In the genomic region with DNA sequence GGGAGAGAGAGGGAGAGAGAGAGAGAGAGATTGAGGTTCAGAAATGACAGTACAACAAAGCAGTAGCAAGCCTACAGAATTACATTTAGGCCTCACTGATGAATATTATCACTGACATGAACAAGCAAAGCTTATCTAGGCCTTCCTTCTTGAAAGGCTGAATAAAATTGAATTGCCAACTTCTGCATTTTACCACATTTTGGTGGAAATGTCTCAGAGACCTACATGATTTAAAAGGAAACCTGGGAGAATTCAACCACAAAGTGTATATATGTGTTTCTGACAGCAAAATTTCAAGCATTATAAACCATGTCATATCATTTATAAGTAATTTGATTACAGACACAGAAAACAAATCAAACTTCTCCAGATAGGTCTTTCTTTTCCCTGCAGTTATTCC, we compare ENCODE assay signal across 26 cellular contexts.
DNase-seq lines count a peak whose midpoint lies in the region; ATAC-seq and TF ChIP-seq lines count a peak whose summit lies in the region.
"Had no signal": no experiment of that assay in that cellular context is flagged by ENCODE, and none has a peak within 500 bp of the region (broad histone marks: within the 10 kb centered on the region; RNA-seq: fewer than 3 reads in every experiment).

No MANE protein-coding gene starts in this region.

- H3K9me3 ChIP-seq in SK-N-MC (ENCODE audit: low read depth, low read length) (no peaks in the 10 kb centered on the region), body of pancreas (no peaks in the 10 kb centered on the region)
- H3K9me3 ChIP-seq: psoas muscle, transverse colon had no signal

- intact Hi-C loops in body of pancreas (cut with DNase I) = no loop called here

- ATAC-seq in body of pancreas = peak; percentile 6
- ATAC-seq: stimulated activated naive CD8-positive, alpha-beta T cell treated with anti-CD3 and anti-CD28 coated beads, Interleukin-15, amount 100 ng/mL, for 72 hours had no signal

- H3K36me3 ChIP-seq in SK-N-MC (ENCODE audit: insufficient read depth, low read length) = no peaks in the 10 kb centered on the region
- no peaks in the 10 kb centered on the region for H3K36me3 ChIP-seq in body of pancreas (replicated peaks in 1 of 2; ENCODE audit: insufficient read depth in 1 of 2, low read depth in 2 of 2)
- H3K36me3 ChIP-seq in brain microvascular endothelial cell (replicated peaks) = no peaks in the 10 kb centered on the region
- H3K36me3 ChIP-seq: transverse colon had no signal

- no peaks in the 10 kb centered on the region; the same call in 1 of the 2 replicates for H3K36me3 Mint-ChIP-seq in HFFc6 (ENCODE audit: low read depth)
- H3K36me3 Mint-ChIP-seq: brain, IgD-negative memory B cell, naive B cell had no signal

- H3K4me1 ChIP-seq in body of pancreas = no peaks in the 10 kb centered on the region
- H3K4me1 ChIP-seq: psoas muscle, transverse colon had no signal

- no peak for DNase-seq in SK-N-MC (ENCODE audit: low read depth, low spot score)
- no peak for DNase-seq in body of pancreas
- peak; percentile 51 for DNase-seq in inferior parietal cortex (ENCODE audit: extremely low spot score)
- no peak for DNase-seq in substantia nigra (lab: John Stamatoyannopoulos, UW)
- no peak for DNase-seq in HFFc6
- no peak for DNase-seq in mesenteric fat pad (ENCODE audit: low spot score)
- no peak for DNase-seq in brain microvascular endothelial cell
- DNase-seq: activated CD4-positive, alpha-beta T cell treated with anti-CD3 and anti-CD28 coated beads for 48 hours; activated gamma-delta T cell treated with Interleukin-2 at 50 U/mL for 16 hours; activated T-cell treated with anti-CD3 and anti-CD28 coated beads, Interleukin-2, amount 50 U/mL, for 24 hours; COR-L47; effector memory CD4-positive, alpha-beta T cell; erythroblast; H7; naive B cell; NCI-H1092; NCI-H187; NCI-H2171 treated with DMSO at 0.1 percent for 48 hours; NCI-H524; NK-92 treated with Interleukin-12 subunit alpha and Interleukin-12 subunit beta, amount 100 ng/mL, for 24 hours; stimulated activated naive CD8-positive, alpha-beta T cell treated with anti-CD3 and anti-CD28 coated beads, Interleukin-15, amount 100 ng/mL, for 72 hours; transverse colon had no signal

- H3K9ac ChIP-seq in SK-N-MC (ENCODE audit: insufficient read length) = no peak overlapping the region

- H3K27ac ChIP-seq in SK-N-MC (peak overlapping the region; percentile 1; the same call in 1 of the 2 replicates), body of pancreas (peak overlapping the region in 1 of 4 donors; percentile 9), substantia nigra (ENCODE audit: low read depth, low read length, poor library complexity, severe bottlenecking) (peak overlapping the region; percentile 87), brain microvascular endothelial cell (no peak overlapping the region)
- H3K27ac ChIP-seq: psoas muscle, VCaP had no signal

- in situ Hi-C loops in brain microvascular endothelial cell (cut with HindIII; ENCODE audit: low pct_ligation_motif_present, low sequenced_read_pairs) = no loop called here

- peaks cover 44% of the 10 kb centered on the region for H3K9me3 Mint-ChIP-seq in HFFc6
- H3K9me3 Mint-ChIP-seq: activated T-cell treated with anti-CD3 and anti-CD28 coated beads, Interleukin-2, amount 50 U/mL, for 24 hours; stimulated activated naive CD8-positive, alpha-beta T cell treated with anti-CD3 and anti-CD28 coated beads, Interleukin-15, amount 100 ng/mL, for 72 hours had no signal

- H3K4me1 Mint-ChIP-seq in HFFc6 (ENCODE audit: low read depth) = no peaks in the 10 kb centered on the region
- H3K4me1 Mint-ChIP-seq: IgD-negative memory B cell; naive B cell; stimulated activated naive CD8-positive, alpha-beta T cell treated with anti-CD3 and anti-CD28 coated beads, Interleukin-15, amount 100 ng/mL, for 72 hours had no signal

- no peak overlapping the region for H3K4me3 Mint-ChIP-seq in HFFc6
- H3K4me3 Mint-ChIP-seq: activated T-cell treated with anti-CD3 and anti-CD28 coated beads, Interleukin-2, amount 50 U/mL, for 24 hours; IgD-negative memory B cell; naive B cell; stimulated activated naive CD8-positive, alpha-beta T cell treated with anti-CD3 and anti-CD28 coated beads, Interleukin-15, amount 100 ng/mL, for 72 hours had no signal

- no peaks in the 10 kb centered on the region for H3K27me3 ChIP-seq in body of pancreas
- no peaks in the 10 kb centered on the region for H3K27me3 ChIP-seq in brain microvascular endothelial cell (replicated peaks)
- H3K27me3 ChIP-seq: transverse colon had no signal

- no peak overlapping the region for H3K27ac Mint-ChIP-seq in HFFc6
- H3K27ac Mint-ChIP-seq: activated T-cell treated with anti-CD3 and anti-CD28 coated beads, Interleukin-2, amount 50 U/mL, for 24 hours; brain; IgD-negative memory B cell; naive B cell; stimulated activated naive CD8-positive, alpha-beta T cell treated with anti-CD3 and anti-CD28 coated beads, Interleukin-15, amount 100 ng/mL, for 72 hours had no signal

- no peak for TF ChIP-seq CTCF in body of pancreas (IDR thresholded peaks at IDR 0.05)
- TF ChIP-seq CTCF in HFFc6 (IDR thresholded peaks at IDR 0.05) = no peak
- TF ChIP-seq CTCF in brain microvascular endothelial cell (IDR thresholded peaks at IDR 0.05; ENCODE audit: low read depth, low read length, missing control alignments) = no peak

- no peak overlapping the region for H3K4me3 ChIP-seq in SK-N-MC
- no peak overlapping the region for H3K4me3 ChIP-seq in body of pancreas
- H3K4me3 ChIP-seq in brain microvascular endothelial cell (ENCODE audit: low read depth, low read length) = no peak overlapping the region
- H3K4me3 ChIP-seq: psoas muscle, transverse colon had no signal

- H3K27me3 Mint-ChIP-seq in HFFc6 (ENCODE audit: insufficient read depth) = no peaks in the 10 kb centered on the region; the same call in 1 of the 2 replicates
- H3K27me3 Mint-ChIP-seq: activated T-cell treated with anti-CD3 and anti-CD28 coated beads, Interleukin-2, amount 50 U/mL, for 24 hours; IgD-negative memory B cell; stimulated activated naive CD8-positive, alpha-beta T cell treated with anti-CD3 and anti-CD28 coated beads, Interleukin-15, amount 100 ng/mL, for 72 hours had no signal

- TF ChIP-seq POLR2A in body of pancreas (IDR thresholded peaks at IDR 0.05) = no peak
